9 cellular contexts compared by ENCODE assay signal in the genomic region with DNA sequence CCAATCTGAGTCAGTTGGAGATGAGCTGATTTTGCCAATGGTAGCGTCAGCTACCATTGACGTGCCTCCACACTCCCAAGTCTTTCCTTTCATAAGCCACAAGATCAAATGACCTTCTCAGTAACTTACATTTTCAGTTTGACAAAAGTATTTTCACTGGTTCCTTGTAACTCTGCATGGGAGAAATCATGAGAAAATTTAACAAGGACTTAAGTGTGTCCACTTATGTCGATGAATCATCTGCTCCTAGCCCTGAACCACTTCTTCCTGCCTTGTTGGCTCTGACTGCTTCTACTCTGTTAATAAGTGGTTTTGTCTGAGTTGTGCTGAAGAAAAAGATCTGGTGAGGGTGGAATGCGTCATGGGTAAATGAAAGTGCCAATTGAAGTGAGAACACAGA.
DNase-seq lines count a peak whose midpoint lies in the region; ATAC-seq and TF ChIP-seq lines count a peak whose summit lies in the region.
"Had no signal": no experiment of that assay in that cellular context is flagged by ENCODE, and none has a peak within 500 bp of the region (broad histone marks: within the 10 kb centered on the region; RNA-seq: fewer than 3 reads in every experiment).

No MANE protein-coding gene starts in this region.

- no peak overlapping the region for H3K4me3 ChIP-seq in cardiac fibroblast (replicated peaks in 1 of 2; ENCODE audit: low read depth in 2 of 2, low read length in 2 of 2)
- H3K4me3 ChIP-seq in transverse colon, result no peak overlapping the region

- no peak overlapping the region for H3K27ac ChIP-seq in transverse colon

- TF ChIP-seq POLR2A in transverse colon (IDR thresholded peaks at IDR 0.05), result no peak

- peak; percentile 17 to 26 for DNase-seq in activated T-cell treated with anti-CD3 and anti-CD28 coated beads, Interleukin-2, amount 50 U/mL, for 72 hours
- no peak for DNase-seq in activated T-cell treated with anti-CD3 and anti-CD28 coated beads for 4 hours
- peak; percentile 74 to 83 for DNase-seq in cardiac fibroblast (ENCODE audit: low read depth in 2 of 2)
- no peak for DNase-seq in stimulated activated naive CD8-positive, alpha-beta T cell treated with anti-CD3 and anti-CD28 coated beads, Interleukin-15, Interleukin-2, amounts not matched to agents 100 U/mL and 50 U/mL, for 24 hours
- no peak for DNase-seq in NCI-H1105 (lab: John Stamatoyannopoulos, UW)
- no peak for DNase-seq in transverse colon
- DNase-seq in D341Med (ENCODE audit: low spot score), result no peak

- peak overlapping the region; percentile 0 to 18 for H3K4me3 Mint-ChIP-seq in activated T-cell treated with anti-CD3 and anti-CD28 coated beads, Interleukin-2, amount 50 U/mL, for 72 hours
- H3K4me3 Mint-ChIP-seq: nephron had no signal

- TF ChIP-seq CTCF in cardiac fibroblast (IDR thresholded peaks at IDR 0.05; ENCODE audit: low read depth, low read length) (no peak), transverse colon (IDR thresholded peaks at IDR 0.05) (no peak)

- ATAC-seq in activated T-cell treated with anti-CD3 and anti-CD28 coated beads, Interleukin-2, amount 50 U/mL, for 72 hours (replicated peaks in 1 of 2), result peak; percentile 93 to 97
- peak; percentile 74 for ATAC-seq in HG03175 (IDR thresholded peaks at IDR 0.05; ENCODE audit: unreplicated experiment)
- peak; percentile 95 for ATAC-seq in stimulated activated naive CD8-positive, alpha-beta T cell treated with anti-CD3 and anti-CD28 coated beads, Interleukin-15, Interleukin-2, amounts not matched to agents 100 U/mL and 50 U/mL, for 24 hours

- H3K4me1 ChIP-seq in transverse colon, result peaks cover 0 to 3% (median 0%) of the 10 kb centered on the region in 4 donors

- intact Hi-C loops in transverse colon (cut with DNase I; ENCODE audit: low total_unique reads), result no loop called here

- WGBS in transverse colon (ENCODE audit: low coverage in 1 of 2), 2 donors, result 65 to 72% methylated on average over 4 of the region's 4 CpGs

- H3K27me3 Mint-ChIP-seq in activated T-cell treated with anti-CD3 and anti-CD28 coated beads, Interleukin-2, amount 50 U/mL, for 72 hours (ENCODE audit: low read depth), result no peaks in the 10 kb centered on the region

- no peak overlapping the region for H3K27ac Mint-ChIP-seq in activated T-cell treated with anti-CD3 and anti-CD28 coated beads, Interleukin-2, amount 50 U/mL, for 72 hours

- no peaks in the 10 kb centered on the region for H3K27me3 ChIP-seq in transverse colon

- H3K36me3 ChIP-seq in transverse colon, result no peaks in the 10 kb centered on the region

- peaks cover 0 to 3% of the 10 kb centered on the region in 2 donors for H3K36me3 Mint-ChIP-seq in activated T-cell treated with anti-CD3 and anti-CD28 coated beads, Interleukin-2, amount 50 U/mL, for 72 hours (ENCODE audit: insufficient read depth in 2 of 2)

- in situ Hi-C loops in transverse colon (cut with MboI; ENCODE audit: low pct_ligation_motif_present in 1 of 4, low pct_unique_long_range_greater_than_20kb in 1 of 4, low sequenced_read_pairs in 3 of 4), result no loop called here

- H3K9me3 Mint-ChIP-seq in activated T-cell treated with anti-CD3 and anti-CD28 coated beads, Interleukin-2, amount 50 U/mL, for 72 hours, result no peaks in the 10 kb centered on the region
- H3K9me3 Mint-ChIP-seq: nephron had no signal

- peaks cover 41% of the 10 kb centered on the region for H3K4me1 Mint-ChIP-seq in activated T-cell treated with anti-CD3 and anti-CD28 coated beads, Interleukin-2, amount 50 U/mL, for 72 hours (ENCODE audit: low read depth)

- no peak for TF ChIP-seq EP300 in transverse colon (IDR thresholded peaks at IDR 0.05; ENCODE audit: low read depth)

- H3K9me3 ChIP-seq in transverse colon, result no peaks in the 10 kb centered on the region

Comparison
In these comparisons a context has a peak if more than half of its experiments do, and no peak if none do; other contexts are left out.
1. DNase-seq: peak in activated T-cell treated with anti-CD3 and anti-CD28 coated beads, Interleukin-2, amount 50 U/mL, for 72 hours (2 of 2) and cardiac fibroblast (2 of 2); none in activated T-cell treated with anti-CD3 and anti-CD28 coated beads for 4 hours (single experiment), stimulated activated naive CD8-positive, alpha-beta T cell treated with anti-CD3 and anti-CD28 coated beads, Interleukin-15, Interleukin-2, amounts not matched to agents 100 U/mL and 50 U/mL, for 24 hours (single experiment), NCI-H1105 (single experiment), transverse colon (single experiment) and D341Med (single experiment).
2. Peak in every context shown above with its lines, with median percentiles within 50 percentile points of each other: ATAC-seq.